ENCODE assay signal across 13 cellular contexts in the genomic region with DNA sequence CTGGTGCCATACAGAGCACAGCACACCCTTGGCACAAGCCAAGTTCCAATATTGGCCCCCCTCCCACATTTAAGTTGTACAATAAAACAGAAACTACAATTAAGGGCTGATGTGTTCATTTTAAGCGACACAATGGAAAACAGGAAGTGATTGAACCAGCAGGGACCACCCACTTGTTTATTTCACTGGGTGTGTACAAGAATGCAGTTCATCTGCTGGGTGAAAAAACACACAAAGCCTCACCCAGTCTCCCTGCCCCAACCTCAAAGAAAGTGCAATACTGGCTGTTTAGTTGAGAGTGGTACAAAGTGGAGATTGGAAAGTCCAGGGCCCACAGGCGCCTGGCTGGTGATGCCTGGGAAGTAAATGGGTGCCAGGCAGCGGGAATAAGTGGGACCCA.
"Had no signal": no experiment of that assay in that cellular context is flagged by ENCODE, and none has a peak within 500 bp of the region (broad histone marks: within the 10 kb centered on the region; RNA-seq: fewer than 3 reads in every experiment).

No MANE protein-coding gene starts in this region.

- H3K4me3 ChIP-seq: coronary artery, heart left ventricle, smooth muscle cell, suprapubic skin, tibial artery had no signal

- H3K9me3 ChIP-seq: heart left ventricle, suprapubic skin, tibial artery had no signal

- H3K36me3 ChIP-seq: heart left ventricle, suprapubic skin, tibial artery had no signal

- H3K36me3 Mint-ChIP-seq: naive thymus-derived CD4-positive, alpha-beta T cell had no signal

- H3K27ac Mint-ChIP-seq: naive thymus-derived CD4-positive, alpha-beta T cell had no signal

- H3K4me2 ChIP-seq: smooth muscle cell had no signal

- ATAC-seq: heart left ventricle; naive thymus-derived CD4-positive, alpha-beta T cell; right cardiac atrium had no signal

- DNase-seq: effector CD4-positive, alpha-beta T cell; foreskin melanocyte; heart left ventricle; hippocampal formation; naive thymus-derived CD4-positive, alpha-beta T cell; posterior cingulate gyrus; right cardiac atrium; stimulated activated CD4-positive, alpha-beta T cell treated with anti-CD3 and anti-CD28 coated beads, Interleukin-2, amount 100 ng/mL, for 48 hours; stimulated activated naive CD4-positive, alpha-beta T cell treated with Interleukin-2 at 50 U/mL for 16 hours; tibial artery had no signal

- H3K27ac ChIP-seq: coronary artery, heart left ventricle, suprapubic skin, tibial artery had no signal
